ENCODE assay signal across 26 cellular contexts in genomic region chr14:38856798-38857197, GRCh38.
"Had no signal": no experiment of that assay in that cellular context is flagged by ENCODE, and none has a peak within 500 bp of the region (broad histone marks: within the 10 kb centered on the region; RNA-seq: fewer than 3 reads in every experiment).

No MANE protein-coding gene starts in this region.

- ATAC-seq: stimulated activated effector memory CD8-positive, alpha-beta T cell treated with anti-CD3 and anti-CD28 coated beads, Interleukin-12 subunit alpha, Interleukin-12 subunit beta, amount 100 ng/mL, for 72 hours; stimulated activated memory B cell treated with anti-CD40 and anti-IgM and Interleukin-4, amounts not matched to agents 10 μg/mL and 1 μg/mL and 100 μg/mL, for 72 hours; stimulated activated naive B cell treated with anti-CD40 and anti-IgM and Interleukin-4, amounts not matched to agents 10 μg/mL and 1 μg/mL and 100 μg/mL, for 72 hours; stimulated activated naive CD8-positive, alpha-beta T cell treated with anti-CD3 and anti-CD28 coated beads, Interleukin-15, amount 100 ng/mL, for 72 hours; stimulated activated naive CD8-positive, alpha-beta T cell treated with anti-CD3 and anti-CD28 coated beads, Interleukin-15, Interleukin-2, amounts not matched to agents 100 U/mL and 50 U/mL, for 24 hours; upper lobe of right lung had no signal

- H3K27ac ChIP-seq: stomach, suprapubic skin, testis, thoracic aorta, thyroid gland, tibial artery, tibial nerve, transverse colon, upper lobe of left lung, upper lobe of right lung, uterus, vagina had no signal

- H3K4me3 ChIP-seq: stomach, suprapubic skin, testis, thoracic aorta, thyroid gland, tibial artery, tibial nerve, transverse colon, upper lobe of left lung, upper lobe of right lung, uterus, vagina had no signal

- H3K9me3 ChIP-seq: stomach, suprapubic skin, testis, thoracic aorta, thyroid gland, tibial artery, transverse colon, upper lobe of left lung, upper lobe of right lung, uterus, vagina had no signal

- H3K27me3 ChIP-seq: stomach, suprapubic skin, testis, thyroid gland, tibial artery, tibial nerve, transverse colon, upper lobe of left lung, upper lobe of right lung, uterus, vagina had no signal

- DNase-seq: stimulated activated CD4-positive, alpha-beta T cell treated with anti-CD3 and anti-CD28 coated beads, Interleukin-2, amount 100 ng/mL, for 48 hours; stimulated activated CD4-positive, alpha-beta T cell treated with anti-CD3 and anti-CD28 coated beads, Interleukin-4, amount 100 ng/mL, for 1 hour; stimulated activated CD4-positive, alpha-beta T cell treated with anti-CD3 and anti-CD28 coated beads, Interleukin-4, amount 100 ng/mL, for 24 hours; stimulated activated CD4-positive, alpha-beta T cell treated with anti-CD3 and anti-CD28 coated beads, Interleukin-4, amount 100 ng/mL, for 4 hours; stimulated activated CD8-positive, alpha-beta memory T cell treated with anti-CD3 and anti-CD28 coated beads, Interleukin-4, amount 100 ng/mL, for 48 hours; stimulated activated naive B cell treated with anti-CD40 and anti-IgM and Interleukin-4, amounts not matched to agents 10 μg/mL and 1 μg/mL and 100 μg/mL, for 72 hours; stimulated activated naive CD4-positive, alpha-beta T cell; stimulated activated naive CD4-positive, alpha-beta T cell treated with Interleukin-2 at 50 U/mL for 16 hours; stimulated activated naive CD8-positive, alpha-beta T cell treated with anti-CD3 and anti-CD28 coated beads, Interleukin-15, amount 100 ng/mL, for 72 hours; stimulated activated naive CD8-positive, alpha-beta T cell treated with anti-CD3 and anti-CD28 coated beads, Interleukin-15, Interleukin-2, amounts not matched to agents 100 U/mL and 50 U/mL, for 24 hours; stomach; substantia nigra; testis; thyroid gland; tibial artery; transverse colon; trophoblast cell; upper lobe of left lung; upper lobe of right lung; uterus had no signal

- H3K36me3 ChIP-seq: stomach, suprapubic skin, thoracic aorta, thyroid gland, tibial artery, tibial nerve, transverse colon, upper lobe of left lung, upper lobe of right lung, uterus, vagina had no signal

- H3K4me1 ChIP-seq: stomach, suprapubic skin, testis, thyroid gland, tibial artery, tibial nerve, transverse colon, upper lobe of left lung, upper lobe of right lung, uterus, vagina had no signal
